In genomic region chr7:24058953-24059352, GRCh38 we compare ENCODE assay signal across 19 cellular contexts.
"Had no signal": no experiment of that assay in that cellular context is flagged by ENCODE, and none has a peak within 500 bp of the region (broad histone marks: within the 10 kb centered on the region; RNA-seq: fewer than 3 reads in every experiment).

No MANE protein-coding gene starts in this region.

- ATAC-seq: Panc1, T-cell had no signal

- H3K4me2 ChIP-seq: SK-N-SH had no signal

- H3K9me3 ChIP-seq: SK-N-SH had no signal

- H3K27ac ChIP-seq: RWPE1 had no signal

- H3K9ac ChIP-seq: SK-N-SH had no signal

- H3K9me2 ChIP-seq: SK-N-SH had no signal

- DNase-seq: KBM-7, NCI-H1092, NCI-H1105 treated with DMSO at 0.1 percent for 48 hours, NCI-H1417 treated with DMSO at 0.1 percent for 48 hours, NCI-H146, NCI-H1694 treated with DMSO at 0.1 percent for 48 hours, NCI-H1930, NCI-H2081, NCI-H2107, NCI-H2227 treated with DMSO at 0.1 percent for 48 hours, NCI-H510A, NCI-H524 treated with DMSO at 0.1 percent for 48 hours, NCI-H774, SHP77, SK-N-SH, SW 1271, T-cell had no signal
